Comparison of ENCODE assay signal across 10 cellular contexts in genomic region chr9:105510024-105510423, GRCh38. TPM values are rescaled to one million over a fixed set of nuclear protein-coding genes. Genes with fewer than 3 reads are reported as not detected.
DNase-seq lines count a peak whose midpoint lies in the region; ATAC-seq and TF ChIP-seq lines count a peak whose summit lies in the region.
"Had no signal": no experiment of that assay in that cellular context is flagged by ENCODE, and none has a peak within 500 bp of the region (broad histone marks: within the 10 kb centered on the region; RNA-seq: fewer than 3 reads in every experiment).

No MANE protein-coding gene starts in this region.

- H3K36me3 Mint-ChIP-seq in CD8-positive, alpha-beta T cell = no peaks in the 10 kb centered on the region

- H3K4me1 ChIP-seq in CD8-positive, alpha-beta T cell (ENCODE audit: insufficient read depth, low read length) = no peaks in the 10 kb centered on the region
- H3K4me1 ChIP-seq in uterus = no peaks in the 10 kb centered on the region
- H3K4me1 ChIP-seq in testis = no peaks in the 10 kb centered on the region
- H3K4me1 ChIP-seq: SJSA1 had no signal

- no peak overlapping the region for H3K4me3 ChIP-seq in CD8-positive, alpha-beta T cell (ENCODE audit: low read depth, low read length)
- no peak overlapping the region for H3K4me3 ChIP-seq in uterus
- no peak overlapping the region for H3K4me3 ChIP-seq in testis
- H3K4me3 ChIP-seq: SJSA1 had no signal

- POLR2A ChIA-PET in CD8-positive, alpha-beta T cell (lab: Charles Lee) = no interaction called here

- no peaks in the 10 kb centered on the region for H3K9me3 ChIP-seq in CD8-positive, alpha-beta T cell (ENCODE audit: low read length)
- H3K9me3 ChIP-seq in uterus (no peaks in the 10 kb centered on the region), testis (no peaks in the 10 kb centered on the region)
- H3K9me3 ChIP-seq: SJSA1 had no signal

- CTCF ChIA-PET in CD8-positive, alpha-beta T cell (lab: Charles Lee) = no interaction called here

- no peaks in the 10 kb centered on the region for H3K27me3 ChIP-seq in CD8-positive, alpha-beta T cell (ENCODE audit: insufficient read depth, low read length)
- H3K27me3 ChIP-seq in uterus (no peaks in the 10 kb centered on the region), testis (no peaks in the 10 kb centered on the region)
- H3K27me3 ChIP-seq: SJSA1 had no signal

- no peak for TF ChIP-seq CTCF in CD8-positive, alpha-beta T cell (IDR thresholded peaks at IDR 0.05)
- TF ChIP-seq CTCF in uterus (IDR thresholded peaks at IDR 0.05) (no peak), testis (IDR thresholded peaks at IDR 0.05) (no peak)

- 84 to 93% methylated on average over 1 of the region's 1 CpG for WGBS in testis, 2 donors

- no peak for TF ChIP-seq POLR2A in uterus (IDR thresholded peaks at IDR 0.05)
- no peak for TF ChIP-seq POLR2A in testis (IDR thresholded peaks at IDR 0.05)

- H3K4me1 Mint-ChIP-seq in CD8-positive, alpha-beta T cell (ENCODE audit: low read depth) = no peaks in the 10 kb centered on the region

- no peaks in the 10 kb centered on the region for H3K36me3 ChIP-seq in CD8-positive, alpha-beta T cell (ENCODE audit: insufficient read depth, low read length)
- no peaks in the 10 kb centered on the region for H3K36me3 ChIP-seq in uterus
- H3K36me3 ChIP-seq in testis (ENCODE audit: low read depth, missing control alignments) = no peaks in the 10 kb centered on the region

- DNase-seq in GM03348 (ENCODE audit: low spot score) = peak; percentile 63
- DNase-seq in fibroblast of peridontal ligament (ENCODE audit: extremely low read depth) = peak; percentile 74
- DNase-seq in NCI-H524 treated with DMSO at 0.1 percent for 48 hours (lab: John Stamatoyannopoulos, UW) = no peak
- no peak for DNase-seq in CD8-positive, alpha-beta T cell
- DNase-seq in uterus = no peak
- no peak for DNase-seq in testis
- DNase-seq: activated naive CD4-positive, alpha-beta T cell treated with anti-CD3 and anti-CD28 coated beads for 36 hours had no signal

- no peaks in the 10 kb centered on the region for H3K9me3 Mint-ChIP-seq in CD8-positive, alpha-beta T cell
- H3K9me3 Mint-ChIP-seq: activated naive CD4-positive, alpha-beta T cell treated with anti-CD3 and anti-CD28 coated beads for 36 hours had no signal

- no peak overlapping the region for H3K4me3 Mint-ChIP-seq in CD8-positive, alpha-beta T cell
- H3K4me3 Mint-ChIP-seq: activated naive CD4-positive, alpha-beta T cell treated with anti-CD3 and anti-CD28 coated beads for 36 hours had no signal

- H3K27me3 Mint-ChIP-seq in CD8-positive, alpha-beta T cell (ENCODE audit: low read depth) = no peaks in the 10 kb centered on the region

- no peak overlapping the region for H3K27ac Mint-ChIP-seq in CD8-positive, alpha-beta T cell
- H3K27ac Mint-ChIP-seq: activated naive CD4-positive, alpha-beta T cell treated with anti-CD3 and anti-CD28 coated beads for 36 hours had no signal

- no peak overlapping the region for H3K27ac ChIP-seq in CD8-positive, alpha-beta T cell (ENCODE audit: low read depth, low read length)
- H3K27ac ChIP-seq in uterus (no peak overlapping the region), testis (no peak overlapping the region)
- H3K27ac ChIP-seq: SJSA1 had no signal

- ATAC-seq in GM21423 (IDR thresholded peaks at IDR 0.05; ENCODE audit: unreplicated experiment) (peak; percentile 82), HG03442 (IDR thresholded peaks at IDR 0.05; ENCODE audit: unreplicated experiment) (peak; percentile 75)
- no peak for ATAC-seq in CD8-positive, alpha-beta T cell

- intact Hi-C loops in CD8-positive, alpha-beta T cell (cut with DNase I, micrococcal nuclease) = no loop called here
- intact Hi-C loops in uterus (cut with DNase I; ENCODE audit: low total_unique reads) = no loop called here
- intact Hi-C loops in testis (cut with DNase I; ENCODE audit: low total_unique reads) = no loop called here

RNA-seq across cellular contexts. Expression of gene FKTN, which starts 47.9 kb away (rescaled TPM):
- total RNA-seq in CD8-positive, alpha-beta T cell = 1 to 10 TPM; 2.1 to 3.2 TPM
- total RNA-seq in uterus (10 to 100 TPM in 3 of 4 donors, 1 to 10 TPM in 1; 2.6 to 39.1 (median 12.7) TPM), testis (10 to 100 TPM; 17.5 to 27.9 TPM)
- polyA plus RNA-seq in testis (ENCODE audit: insufficient read depth, low read depth, low replicate concordance) = 10.4 TPM

Comparison
In these comparisons a context has a peak if more than half of its experiments do, and no peak if none do; other contexts are left out.
1. DNase-seq: peak in GM03348 (single experiment) and fibroblast of peridontal ligament (single experiment); none in NCI-H524 treated with DMSO at 0.1 percent for 48 hours (single experiment), CD8-positive, alpha-beta T cell (0 of 7), uterus (0 of 2) and testis (single experiment).